Comparison of ENCODE assay signal across 1 cellular context in genomic region chr2:25361261-25362048, GRCh38.
TF ChIP-seq lines count a peak whose summit lies in the region.

No MANE protein-coding gene starts in this region.

TF ChIP-seq in HCT116, 20 proteins besides CTCF, POLR2A, EP300 and RAD21 (continued from another document):
- TF ChIP-seq ATF3 (IDR thresholded peaks at IDR 0.05) (no peak), CBX3 (IDR thresholded peaks at IDR 0.05; ENCODE audit: low read depth) (no peak), ELF1 (IDR thresholded peaks at IDR 0.05; ENCODE audit: borderline replicate concordance, low read depth) (no peak), JUND (IDR thresholded peaks at IDR 0.05) (no peak), MAX (IDR thresholded peaks at IDR 0.05) (no peak), EGR1 (IDR thresholded peaks at IDR 0.05; ENCODE audit: low read depth) (no peak), FOSL1 (IDR thresholded peaks at IDR 0.05; ENCODE audit: low read depth) (no peak)
